In the genomic region with DNA sequence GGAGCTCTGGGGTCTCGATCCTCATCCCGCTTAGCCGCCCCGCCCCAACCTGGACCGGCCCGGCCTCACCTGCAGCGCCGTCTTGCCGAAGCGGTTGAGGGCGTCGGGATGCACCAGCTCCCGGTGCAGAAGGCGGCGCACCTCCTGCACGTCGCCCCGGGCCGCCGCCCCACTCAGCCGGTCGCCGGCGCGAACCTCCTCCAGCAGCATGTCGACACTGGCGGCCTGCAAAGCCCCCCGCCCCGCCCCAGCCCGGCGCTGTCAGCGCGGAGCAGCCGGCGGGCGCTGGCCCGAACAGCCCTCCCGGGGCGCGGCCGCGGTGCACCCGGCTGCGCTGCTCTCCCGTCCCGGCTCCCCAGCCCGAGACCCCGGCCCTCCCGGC, we compare ENCODE assay signal across 6 cellular contexts. TPM values are rescaled to one million over a fixed set of nuclear protein-coding genes. Genes with fewer than 3 reads are reported as not detected.
A peak's percentile ranks its signal among the peaks of the same experiment; 100 is the strongest.
DNase-seq lines count a peak whose midpoint lies in the region; ATAC-seq and TF ChIP-seq lines count a peak whose summit lies in the region.

No MANE protein-coding gene starts in this region.

- peaks cover 39% of the 10 kb centered on the region for H3K4me1 ChIP-seq in mammary epithelial cell (ENCODE audit: insufficient read depth, low read length)
- H3K4me1 ChIP-seq in neuronal stem cell (ENCODE audit: control insufficient read depth in 2 of 2, insufficient read depth in 1 of 2, low read depth in 1 of 2, low read length in 2 of 2): peaks cover 12 to 14% of the 10 kb centered on the region in 2 donors

- H2BK15ac ChIP-seq in neuronal stem cell (ENCODE audit: low read length): peak overlapping the region; percentile 49

- H2AK5ac ChIP-seq in neuronal stem cell (ENCODE audit: low read depth, low read length): peak overlapping the region; percentile 63

- H3K79me2 ChIP-seq in mammary epithelial cell (ENCODE audit: insufficient read depth, low read length): peaks cover 29% of the 10 kb centered on the region

- intact Hi-C loops in mammary epithelial cell (cut with micrococcal nuclease): loop anchor here (2.0 to 5.0 kb wide), 3 partner anchors 84 to 166 kb away; a partner anchor contains a TSS

- H4K91ac ChIP-seq in neuronal stem cell (ENCODE audit: low read depth, low read length, poor library complexity): no peak overlapping the region

- no peaks in the 10 kb centered on the region for H3K9me3 ChIP-seq in KOPT-K1 (ENCODE audit: insufficient read depth, low read length, poor library complexity, severe bottlenecking)
- no peaks in the 10 kb centered on the region for H3K9me3 ChIP-seq in mammary epithelial cell (replicated peaks; ENCODE audit: insufficient read depth, low read length)
- no peaks in the 10 kb centered on the region for H3K9me3 ChIP-seq in neuronal stem cell (replicated peaks in 1 of 2; ENCODE audit: control insufficient read depth in 2 of 2, insufficient read depth in 1 of 2, low read depth in 1 of 2, low read length in 2 of 2)

- H3K4me3 ChIP-seq in mammary epithelial cell (replicated peaks in 1 of 3; ENCODE audit: insufficient read depth in 1 of 3, low read depth in 2 of 3, low read length in 3 of 3): peak overlapping the region; percentile 65 to 71 (median 69)
- peak overlapping the region; percentile 85 to 88 for H3K4me3 ChIP-seq in neuronal stem cell (ENCODE audit: low read length in 2 of 2)

- H3K14ac ChIP-seq in neuronal stem cell (ENCODE audit: low read length): no peak overlapping the region

- no peak overlapping the region for H2BK12ac ChIP-seq in neuronal stem cell (ENCODE audit: low read length)

- dilution Hi-C loops in mammary epithelial cell (cut with HindIII; ENCODE audit: low sequenced_read_pairs): no loop called here

- H3K27ac ChIP-seq in KOPT-K1 (ENCODE audit: low read depth, low read length, poor library complexity, severe bottlenecking) (peak overlapping the region; percentile 97), mammary epithelial cell (ENCODE audit: insufficient read depth, low read depth, low read length) (peak overlapping the region; percentile 56), neuronal stem cell (replicated peaks; ENCODE audit: low read length) (no peak overlapping the region)

- no peak overlapping the region for H2BK120ac ChIP-seq in neuronal stem cell (ENCODE audit: low read depth, low read length)

- H2AFZ ChIP-seq in mammary epithelial cell (ENCODE audit: low read depth, low read length) (peak overlapping the region; percentile 82), neuronal stem cell (ENCODE audit: low read length) (peak overlapping the region; percentile 93)

- ATAC-seq in GM19043 (IDR thresholded peaks at IDR 0.05; ENCODE audit: low read depth, unreplicated experiment): peak; percentile 4

- H3K4me2 ChIP-seq in mammary epithelial cell (ENCODE audit: insufficient read depth, low read depth, low read length) (peak overlapping the region; percentile 76), neuronal stem cell (ENCODE audit: insufficient read depth, low read length, poor library complexity, severe bottlenecking) (peak overlapping the region; percentile 100)

- no peaks in the 10 kb centered on the region for H4K20me1 ChIP-seq in mammary epithelial cell (ENCODE audit: insufficient read depth, low read length)

- in situ Hi-C loops in mammary epithelial cell (cut with MboI; ENCODE audit: low sequenced_read_pairs in 2 of 2): loop anchor here in 1 of 2 donors (5.0 kb wide), 1 partner anchor 66 kb away; a partner anchor contains a TSS

- peak overlapping the region; percentile 91 for H3K18ac ChIP-seq in neuronal stem cell (ENCODE audit: low read length)

- peak in 1 of 2 donors; percentile 20 for TF ChIP-seq CTCF in mammary epithelial cell (conservative IDR thresholded peaks at IDR 0.05 in 1 of 2, IDR thresholded peaks at IDR 0.05 in 1 of 2; ENCODE audit: extremely low read depth in 1 of 2, insufficient read depth in 1 of 2, low read depth in 1 of 2, low read length in 2 of 2)

- DNase-seq in mammary epithelial cell (peak; percentile 59), neuronal stem cell (ENCODE audit: low spot score) (no peak), NCI-H2107 (lab: John Stamatoyannopoulos, UW) (no peak), NCI-H2171 (lab: John Stamatoyannopoulos, UW) (no peak)

- H3K27me3 ChIP-seq in mammary epithelial cell (ENCODE audit: insufficient read depth, low read length): no peaks in the 10 kb centered on the region
- H3K27me3 ChIP-seq in neuronal stem cell (ENCODE audit: control insufficient read depth in 3 of 3, insufficient read depth in 3 of 3, low read depth in 1 of 3, low read length in 3 of 3): peaks cover 0 to 18% (median 4%) of the 10 kb centered on the region in 3 experiments

- peak overlapping the region; percentile 93 for H3K23ac ChIP-seq in neuronal stem cell (ENCODE audit: low read depth, low read length, poor library complexity)

- CTCF ChIA-PET in mammary epithelial cell (lab: Charles Lee; ENCODE audit: low non-redundant PET): no interaction called here

- H3K4ac ChIP-seq in neuronal stem cell (ENCODE audit: low read length): no peak overlapping the region

- H3K9ac ChIP-seq in mammary epithelial cell (ENCODE audit: insufficient read depth, low read length): no peak overlapping the region
- peak overlapping the region; percentile 88 for H3K9ac ChIP-seq in neuronal stem cell (ENCODE audit: low read depth, low read length, poor library complexity)

- H3K36me3 ChIP-seq in KOPT-K1 (ENCODE audit: insufficient read depth, low read length): peaks cover 15% of the 10 kb centered on the region; the same call in 1 of the 2 replicates
- no peaks in the 10 kb centered on the region for H3K36me3 ChIP-seq in mammary epithelial cell (ENCODE audit: insufficient read depth, low read length)
- H3K36me3 ChIP-seq in neuronal stem cell (replicated peaks in 1 of 2; ENCODE audit: control insufficient read depth in 2 of 2, insufficient read depth in 2 of 2, low read length in 2 of 2): peaks cover 0 to 6% of the 10 kb centered on the region in 2 donors

- H2BK5ac ChIP-seq in neuronal stem cell (ENCODE audit: low read length): peak overlapping the region; percentile 66

- H3K79me1 ChIP-seq in neuronal stem cell (ENCODE audit: low read depth, low read length): peaks cover 5% of the 10 kb centered on the region

- no peak overlapping the region for H4K8ac ChIP-seq in neuronal stem cell (ENCODE audit: low read depth, low read length)

- BruUV-seq in mammary epithelial cell (replicated peaks; lab: Mats Ljungman, UMichigan): no TSS peak

- 8% methylated on average over 9 of the region's 49 CpGs for WGBS in mammary epithelial cell (ENCODE audit: low coverage, missing lambda C conversion rate)
- WGBS in neuronal stem cell (ENCODE audit: extremely low coverage in 2 of 2, insufficient read length in 2 of 2, insufficient replicate concordance in 1 of 2), 2 donors: no CpG with 5 or more reads among the region's 49 CpGs

RNA-seq across cellular contexts. Expression of a gene that starts 0.3 kb away (rescaled TPM):
- total RNA-seq in mammary epithelial cell: 1 to 10 TPM; 3.3 to 8.2 TPM
- polyA plus RNA-seq in mammary epithelial cell: 8.9 TPM
- 0.57 TPM for polyA minus RNA-seq in mammary epithelial cell
- polyA plus RNA-seq in neuronal stem cell (2013, experiment 1 of 2): 2.9 TPM
- polyA plus RNA-seq in neuronal stem cell (2013, experiment 2 of 2): 2.6 TPM

RNA-seq across cellular contexts. Expression of a gene that starts 2.6 kb away (rescaled TPM):
- total RNA-seq in mammary epithelial cell: 10 to 100 TPM; 10.3 to 32.7 TPM
- 13.2 TPM for polyA plus RNA-seq in mammary epithelial cell
- 19.7 TPM for polyA minus RNA-seq in mammary epithelial cell
- polyA plus RNA-seq in neuronal stem cell (2013, experiment 1 of 2): 19.4 TPM
- 18.1 TPM for polyA plus RNA-seq in neuronal stem cell (2013, experiment 2 of 2)

RNA-seq across cellular contexts. Expression of a gene that starts 18.7 kb away (rescaled TPM):
- 100 to 1,000 TPM in 1 of 2 donors, 10 to 100 TPM in 1; 86.3 to 119 TPM for total RNA-seq in mammary epithelial cell
- 113 TPM for polyA plus RNA-seq in mammary epithelial cell
- 170 TPM for polyA minus RNA-seq in mammary epithelial cell
- polyA plus RNA-seq in neuronal stem cell (2013, experiment 1 of 2): 0.29 TPM
- polyA plus RNA-seq in neuronal stem cell (2013, experiment 2 of 2): 0.25 TPM

RNA-seq across cellular contexts. Expression of a gene that starts 24.7 kb away (rescaled TPM):
- 10 to 100 TPM; 20.7 to 28.9 TPM for total RNA-seq in mammary epithelial cell
- polyA plus RNA-seq in mammary epithelial cell: 16.9 TPM
- 24.2 TPM for polyA minus RNA-seq in mammary epithelial cell
- polyA plus RNA-seq in neuronal stem cell (2013, experiment 1 of 2): 25.1 TPM
- polyA plus RNA-seq in neuronal stem cell (2013, experiment 2 of 2): 24.7 TPM

RNA-seq across cellular contexts. Expression of a gene that starts 51.2 kb away (rescaled TPM):
- total RNA-seq in mammary epithelial cell: 10 to 100 TPM in 1 of 2 donors, 1 to 10 TPM in 1; 8.5 to 12.2 TPM
- 4.0 TPM for polyA plus RNA-seq in mammary epithelial cell
- 1.5 TPM for polyA minus RNA-seq in mammary epithelial cell
- 5.2 TPM for polyA plus RNA-seq in neuronal stem cell (2013, experiment 1 of 2)
- polyA plus RNA-seq in neuronal stem cell (2013, experiment 2 of 2): 5.2 TPM
